ENCODE assay signal across 8 cellular contexts in the genomic region with DNA sequence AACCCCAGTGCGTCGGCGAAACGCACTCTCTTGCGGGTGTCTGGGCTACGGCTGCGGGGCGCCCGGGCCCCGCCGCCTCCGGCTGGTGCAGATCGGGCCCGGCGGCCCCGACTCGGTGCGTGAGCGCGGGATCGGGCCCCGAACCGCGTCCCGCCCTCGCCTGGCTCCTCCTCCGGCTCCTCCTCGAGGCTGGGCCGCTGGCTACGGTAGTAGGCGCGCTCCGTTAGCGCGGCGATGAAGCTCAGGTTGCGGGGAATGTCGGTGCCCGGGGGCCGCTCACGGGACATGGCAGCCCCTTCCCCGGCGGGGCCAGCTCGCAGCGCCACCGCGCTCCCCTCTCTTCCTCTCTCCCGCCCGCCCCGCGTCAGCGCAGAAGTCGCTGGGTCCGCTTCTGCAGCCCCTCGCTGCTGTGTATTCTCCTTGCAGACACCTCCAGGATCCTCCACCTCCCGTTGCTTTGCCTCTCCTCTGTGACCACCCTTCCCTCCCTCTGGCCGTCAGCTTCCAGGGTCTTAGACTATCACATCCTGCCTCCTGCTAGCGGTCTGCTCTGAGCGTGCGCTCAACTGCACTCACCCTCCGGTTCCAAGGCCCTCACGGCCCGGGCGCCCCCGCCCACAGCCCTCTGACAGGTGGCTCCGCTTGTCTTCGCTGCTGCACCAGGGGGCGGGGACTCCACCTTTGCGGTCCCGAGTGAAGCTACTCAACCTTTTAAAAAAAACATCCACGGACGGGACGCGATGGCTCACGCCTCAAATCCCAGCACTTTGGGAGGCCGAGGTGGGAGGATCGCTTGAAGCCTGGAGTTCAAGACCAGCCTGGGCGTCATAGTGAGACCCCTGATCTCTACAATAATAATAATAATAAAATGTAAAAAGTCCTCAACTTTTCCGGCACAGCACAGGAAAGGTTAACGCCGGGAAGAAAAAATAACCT. TPM values are rescaled to one million over a fixed set of nuclear protein-coding genes. Genes with fewer than 3 reads are reported as not detected.
DNase-seq lines count a peak whose midpoint lies in the region; ATAC-seq, FAIRE-seq and TF ChIP-seq lines count a peak whose summit lies in the region.

A gene with protein sequence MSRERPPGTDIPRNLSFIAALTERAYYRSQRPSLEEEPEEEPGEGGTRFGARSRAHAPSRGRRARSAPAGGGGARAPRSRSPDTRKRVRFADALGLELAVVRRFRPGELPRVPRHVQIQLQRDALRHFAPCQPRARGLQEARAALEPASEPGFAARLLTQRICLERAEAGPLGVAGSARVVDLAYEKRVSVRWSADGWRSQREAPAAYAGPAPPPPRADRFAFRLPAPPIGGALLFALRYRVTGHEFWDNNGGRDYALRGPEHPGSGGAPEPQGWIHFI (minus strand): TSS at position 570 of the 936 bp plus-strand sequence. CDS start 283 bp downstream, at position 287.

- in situ Hi-C loops in HepG2 (cut with HindIII; ENCODE audit: extremely low pct_ligation_motif_present, low pct_unique_long_range_greater_than_20kb) = loop anchor here (25.0 kb wide), 1 partner anchor 835 kb away; a partner anchor contains a TSS

- no TSS peak for BruUV-seq in HepG2 (replicated peaks; lab: Mats Ljungman, UMichigan)

- no peaks in the 10 kb centered on the region for H3K9me3 ChIP-seq in A549
- no peaks in the 10 kb centered on the region for H3K9me3 ChIP-seq in HepG2 (ENCODE audit: low read length)

- no peaks in the 10 kb centered on the region; a peak in 1 of 5 replicates for H3K27me3 ChIP-seq in HepG2 (ENCODE audit: control insufficient read depth in 1 of 2, insufficient read depth in 2 of 2, low read length in 2 of 2)

- H3K27me3 Mint-ChIP-seq in activated CD4-positive, alpha-beta T cell treated with anti-CD3 and anti-CD28 coated beads for 36 hours = peaks cover 18% of the 10 kb centered on the region

- TF ChIP-seq CTCF in A549 (IDR thresholded peaks at IDR 0.05) = no peak
- TF ChIP-seq CTCF in choroid plexus epithelial cell (conservative IDR thresholded peaks at IDR 0.05; ENCODE audit: low read depth, low read length) = no peak
- TF ChIP-seq CTCF in HepG2 (CRISPR knock-in tag; IDR thresholded peaks at IDR 0.05) = peak; percentile 31

- intact Hi-C loops in activated CD4-positive, alpha-beta T cell treated with anti-CD3 and anti-CD28 coated beads for 36 hours (cut with DNase I, micrococcal nuclease) = loop anchor here (1.0 to 10.0 kb wide), 8 partner anchors 230 to 1848 kb away; a partner anchor contains a TSS
- intact Hi-C loops in HepG2 (cut with micrococcal nuclease; ENCODE audit: unreplicated experiment) = loop anchor here (10.0 kb wide), 3 partner anchors 318 to 992 kb away; a partner anchor contains a TSS

- peak within 1 kb of the TSS; percentile 82 for H3K9ac ChIP-seq in HepG2 (ENCODE audit: insufficient read depth, low read depth, low read length)

- H3K36me3 Mint-ChIP-seq in activated CD4-positive, alpha-beta T cell treated with anti-CD3 and anti-CD28 coated beads for 36 hours (ENCODE audit: low read depth) = peaks cover 13% of the 10 kb centered on the region

- DNase-seq in A549 (ENCODE audit: low read depth in 1 of 2, low spot score in 1 of 2) (peak; percentile 40 to 74), NCI-H226 (peak; percentile 48), choroid plexus epithelial cell (ENCODE audit: low read depth) (peak; percentile 61), HepG2 (ENCODE audit: low spot score) (peak; percentile 84)
- DNase-seq in activated CD4-positive, alpha-beta T cell treated with anti-CD3 and anti-CD28 coated beads for 36 hours = peak; percentile 96
- peak; percentile 89 for DNase-seq in stimulated activated CD4-positive, alpha-beta T cell treated with anti-CD3 and anti-CD28 coated beads, Interleukin-4, amount 100 ng/mL, for 1 hour

- peak within 1 kb of the TSS; percentile 92 for H3K27ac ChIP-seq in A549
- H3K27ac ChIP-seq in HepG2 (ENCODE audit: extremely low read length, insufficient read depth, low read length) = peak within 1 kb of the TSS; percentile 91

- peak within 1 kb of the TSS; percentile 100 for H3K4me3 Mint-ChIP-seq in activated CD4-positive, alpha-beta T cell treated with anti-CD3 and anti-CD28 coated beads for 36 hours

- H3K79me2 ChIP-seq in HepG2 (ENCODE audit: insufficient read depth, low read length) = peaks cover 13% of the 10 kb centered on the region

- 5% methylated on average over 64 of the region's 81 CpGs for WGBS in A549 (ENCODE audit: missing lambda C conversion rate)
- 3% methylated on average over 51 of the region's 81 CpGs for WGBS in HepG2 (ENCODE audit: low lambda C conversion rate)

- H3K4me1 Mint-ChIP-seq in activated CD4-positive, alpha-beta T cell treated with anti-CD3 and anti-CD28 coated beads for 36 hours = peaks cover 18% of the 10 kb centered on the region

- H3K4me3 ChIP-seq in A549 (peak within 1 kb of the TSS; percentile 58), choroid plexus epithelial cell (ENCODE audit: low read depth, low read length) (peak within 1 kb of the TSS; percentile 76), HepG2 (replicated peaks in 1 of 3; ENCODE audit: insufficient read depth in 1 of 3, low read depth in 2 of 3, low read length in 3 of 3) (peak within 1 kb of the TSS; percentile 61 to 88 (median 67))

- H2AFZ ChIP-seq in HepG2 (ENCODE audit: low read length) = peak within 1 kb of the TSS; percentile 6

- no peak; the same call in none of the 2 replicates for TF ChIP-seq POLR2A in A549 (IDR thresholded peaks at IDR 0.05; ENCODE audit: low read length)
- peak in 1 of 2 experiments; percentile 86; a peak in 2 of 4 replicates for TF ChIP-seq POLR2A in HepG2 (IDR thresholded peaks at IDR 0.05; ENCODE audit: insufficient read depth in 1 of 2, low read depth in 2 of 2, low read length in 2 of 2)

- H3K9me3 Mint-ChIP-seq in activated CD4-positive, alpha-beta T cell treated with anti-CD3 and anti-CD28 coated beads for 36 hours (ENCODE audit: low read depth) = peaks cover 2% of the 10 kb centered on the region

- peaks cover 24% of the 10 kb centered on the region for H3K4me1 ChIP-seq in A549
- peaks cover 60% of the 10 kb centered on the region for H3K4me1 ChIP-seq in HepG2 (ENCODE audit: insufficient read depth, low read length)

- ATAC-seq in A549 = peak; percentile 65 to 76
- peak; percentile 23 for ATAC-seq in GM18861 (IDR thresholded peaks at IDR 0.05; ENCODE audit: unreplicated experiment)
- ATAC-seq in HG03108 (IDR thresholded peaks at IDR 0.05; ENCODE audit: unreplicated experiment) = peak; percentile 31
- ATAC-seq in activated CD4-positive, alpha-beta T cell treated with anti-CD3 and anti-CD28 coated beads for 36 hours = peak; percentile 36
- peak; percentile 57 for ATAC-seq in HepG2

- TF ChIP-seq RAD21 in A549 (conservative IDR thresholded peaks at IDR 0.05 in 1 of 2, IDR thresholded peaks at IDR 0.05 in 1 of 2) = no peak
- 0 out of 2 replicates have a peak, but pooled peaks have one; percentile 3 for TF ChIP-seq RAD21 in HepG2 (CRISPR knock-in tag; IDR thresholded peaks at IDR 0.05)

- peaks cover 3% of the 10 kb centered on the region in 2 experiments; a peak in 2 of 5 replicates for H3K36me3 ChIP-seq in HepG2 (replicated peaks in 1 of 2; ENCODE audit: control insufficient read depth in 1 of 2, insufficient read depth in 2 of 2, low read length in 2 of 2)

- TF ChIP-seq EP300 in A549 (IDR thresholded peaks at IDR 0.05) = no peak
- no peak; a peak in 1 of 4 replicates for TF ChIP-seq EP300 in HepG2 (IDR thresholded peaks at IDR 0.05; ENCODE audit: low read depth in 2 of 2, low read length in 2 of 2)
- TF ChIP-seq EP300 in HepG2 (CRISPR knock-in tag; IDR thresholded peaks at IDR 0.05; ENCODE audit: borderline replicate concordance) = peak; percentile 66; the same call in 1 of the 2 replicates

- FAIRE-seq in A549 (lab: Jason Lieb, UNC) (no peak), HepG2 (lab: Jason Lieb, UNC) (no peak)

- no peaks in the 10 kb centered on the region for H4K20me1 ChIP-seq in HepG2 (ENCODE audit: insufficient read depth, low read length)

- peak within 1 kb of the TSS; percentile 84 for H3K4me2 ChIP-seq in A549
- H3K4me2 ChIP-seq in HepG2 (ENCODE audit: low read depth, low read length) = peak within 1 kb of the TSS; percentile 96

- POLR2A ChIA-PET in A549 (lab: Yijun Ruan, JAX) (interaction anchor here (0.6 to 4.1 kb wide), 8 partner anchors 9 to 913 kb away, joined by 3 to 40 read pairs (median 6); a partner anchor contains a TSS), HepG2 (lab: Yijun Ruan, JAX) (interaction anchor here (0.6 to 18.7 kb wide), 41 partner anchors 8 to 1792 kb away, joined by 3 to 1053 read pairs (median 5); a partner anchor contains a TSS)
- POLR2A ChIA-PET in activated CD4-positive, alpha-beta T cell treated with anti-CD3 and anti-CD28 coated beads for 36 hours (lab: Charles Lee) = interaction anchor here (0.7 to 5.3 kb wide), 5 partner anchors 19 to 373 kb away, joined by 3 to 93 read pairs (median 11); a partner anchor contains a TSS

- CTCF ChIA-PET in A549 (lab: Yijun Ruan, JAX) (interaction anchor here (0.6 to 12.8 kb wide), 10 partner anchors 8 to 202 kb away, joined by 3 to 254 read pairs (median 12); a partner anchor contains a TSS), HepG2 (lab: Yijun Ruan, JAX; ENCODE audit: low intra/inter-chr PET ratio, low total read pairs) (interaction anchor here (2.3 kb wide), 1 partner anchor 37 kb away, joined by 12 read pairs; no protein-coding TSS in a partner anchor)
- CTCF ChIA-PET in activated CD4-positive, alpha-beta T cell treated with anti-CD3 and anti-CD28 coated beads for 36 hours (lab: Charles Lee) = interaction anchor here (0.6 to 12.8 kb wide), 15 partner anchors 10 to 359 kb away, joined by 3 to 173 read pairs (median 4); a partner anchor contains a TSS

- peak within 1 kb of the TSS; percentile 99 for H3K27ac Mint-ChIP-seq in activated CD4-positive, alpha-beta T cell treated with anti-CD3 and anti-CD28 coated beads for 36 hours

RNA-seq across cellular contexts. Expression of the gene that starts here (rescaled TPM):
- polyA plus RNA-seq in A549 (2011; rRNA removed) = 11.1 and 12.4 TPM in 2 replicates
- polyA plus RNA-seq in A549 (2012; cell fraction: cytosol; rRNA removed) = 5.0 and 5.1 TPM in 2 replicates
- 19.8 and 39.9 TPM in 2 replicates for polyA plus RNA-seq in A549 (2012; cell fraction: nucleus; rRNA removed)
- polyA plus RNA-seq in A549 (2017; fragmentation: RNase III; extraction: RNeasy Plus Mini Kit Qiagen cat#74134 plus additional on column Dnase treatment) = 5.3 to 7.5 TPM (median 6.8 TPM) in 3 replicates
- polyA minus RNA-seq in A549 (2011; rRNA and poly(A)+ RNA removed) = 4.9 and 6.7 TPM in 2 replicates
- total RNA-seq in activated CD4-positive, alpha-beta T cell treated with anti-CD3 and anti-CD28 coated beads for 36 hours = 10 to 100 TPM; 30.9 to 44.6 TPM
- 8.3 and 16.5 TPM in 2 replicates for total RNA-seq in HepG2 (2016; rRNA removed; fragmentation: Illumina TruSeq; extraction: Trizol)
- 2.5 and 3.0 TPM in 2 replicates for total RNA-seq in HepG2 (2016; cell fraction: cytosol; rRNA removed; fragmentation: Illumina TruSeq; extraction: Trizol; ENCODE audit: low read depth)
- 8.0 and 15.9 TPM in 2 replicates for total RNA-seq in HepG2 (2016; cell fraction: insoluble cytoplasmic fraction; rRNA removed; fragmentation: Illumina TruSeq; extraction: Trizol)
- 7.4 and 8.8 TPM in 2 replicates for total RNA-seq in HepG2 (2016; cell fraction: membrane; rRNA removed; fragmentation: Illumina TruSeq; extraction: Trizol)
- 19.8 and 23.1 TPM in 2 replicates for total RNA-seq in HepG2 (2016; cell fraction: nucleus; rRNA removed; fragmentation: Illumina TruSeq; extraction: Trizol)
- polyA plus RNA-seq in HepG2 (2011; rRNA removed) = 22.5 and 26.5 TPM in 2 replicates
- polyA plus RNA-seq in HepG2 (2011; cell fraction: cytosol; rRNA removed) = 7.4 and 8.8 TPM in 2 replicates
- 76.6 and 82.6 TPM in 2 replicates for polyA plus RNA-seq in HepG2 (2011; cell fraction: nucleus; rRNA removed)
- polyA plus RNA-seq in HepG2 (2012) = 17.5 and 26.4 TPM in 2 replicates
- polyA plus RNA-seq in HepG2 (2016; cell fraction: cytosol; fragmentation: Illumina TruSeq; extraction: Trizol; ENCODE audit: low read depth) = 3.7 and 5.1 TPM in 2 replicates
- 11.7 and 14.7 TPM in 2 replicates for polyA plus RNA-seq in HepG2 (2016; cell fraction: insoluble cytoplasmic fraction; fragmentation: Illumina TruSeq; extraction: Trizol; ENCODE audit: low read depth)
- 7.2 and 7.4 TPM in 2 replicates for polyA plus RNA-seq in HepG2 (2016; cell fraction: membrane; fragmentation: Illumina TruSeq; extraction: Trizol; ENCODE audit: low read depth)
- 47.6 and 61.8 TPM in 2 replicates for polyA plus RNA-seq in HepG2 (2016; cell fraction: nucleus; fragmentation: Illumina TruSeq; extraction: Trizol; ENCODE audit: insufficient read depth, low read depth)
- polyA minus RNA-seq in HepG2 (2011; rRNA and poly(A)+ RNA removed; ENCODE audit: low replicate concordance) = 10.2 and 19.7 TPM in 2 replicates
- 2.6 and 4.5 TPM in 2 replicates for polyA minus RNA-seq in HepG2 (2011; cell fraction: cytosol; rRNA and poly(A)+ RNA removed)
- 55.5 and 56.2 TPM in 2 replicates for polyA minus RNA-seq in HepG2 (2011; cell fraction: nucleus; rRNA and poly(A)+ RNA removed)

Comparison
In these comparisons a context has a peak if more than half of its experiments do, and no peak if none do; other contexts are left out.
1. Peak in every context shown above with its lines: DNase-seq, ATAC-seq, H3K4me3 ChIP-seq and H3K27ac ChIP-seq.